22 cellular contexts compared by ENCODE assay signal in the genomic region with DNA sequence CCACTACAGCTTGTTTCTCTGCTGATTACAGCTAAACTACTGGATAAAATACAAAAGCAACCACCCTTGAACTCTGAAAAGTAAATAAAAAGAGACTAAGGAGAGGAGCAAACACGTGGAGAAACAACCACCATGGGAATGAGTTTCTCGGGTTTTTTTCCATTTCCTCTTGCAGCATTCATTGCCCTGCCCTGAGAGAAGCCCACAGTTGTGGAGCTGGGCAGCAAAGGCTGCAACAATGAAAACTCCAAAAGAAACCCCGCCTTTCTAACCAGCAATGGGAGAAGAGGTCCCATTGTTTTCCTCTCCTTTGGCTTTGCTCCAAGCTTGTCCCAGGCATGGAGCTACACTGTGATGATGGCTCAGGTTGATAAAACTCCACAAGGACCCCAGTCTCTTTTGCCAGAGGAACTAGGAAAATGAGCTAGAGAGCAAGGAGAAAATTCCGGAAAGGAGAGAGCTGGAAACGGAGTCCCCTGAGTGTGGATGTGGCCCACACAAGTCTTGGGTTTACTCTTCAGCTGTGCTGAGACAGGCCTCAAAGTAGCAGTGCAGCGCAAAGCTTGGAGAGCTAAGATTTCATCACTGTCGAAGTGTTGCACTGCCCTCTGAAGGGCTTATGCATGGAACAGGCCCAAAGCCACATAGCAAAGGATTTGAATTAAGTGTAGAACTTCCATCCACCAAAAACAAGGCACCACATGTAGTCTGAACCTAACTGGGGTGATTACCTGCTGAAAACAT. TPM values are rescaled to one million over a fixed set of nuclear protein-coding genes. Genes with fewer than 3 reads are reported as not detected.
A peak's percentile ranks its signal among the peaks of the same experiment; 100 is the strongest.
DNase-seq lines count a peak whose midpoint lies in the region; ATAC-seq and TF ChIP-seq lines count a peak whose summit lies in the region.
"Had no signal": no experiment of that assay in that cellular context is flagged by ENCODE, and none has a peak within 500 bp of the region (broad histone marks: within the 10 kb centered on the region; RNA-seq: fewer than 3 reads in every experiment).

No MANE protein-coding gene starts in this region.

- intact Hi-C loops in lower lobe of right lung (cut with DNase I), result no loop called here

- H3K4me3 Mint-ChIP-seq in CD4-positive, CD25-positive, alpha-beta regulatory T cell, result no peak overlapping the region
- no peak overlapping the region for H3K4me3 Mint-ChIP-seq in CD8-positive, alpha-beta memory T cell
- H3K4me3 Mint-ChIP-seq: activated CD4-positive, alpha-beta memory T cell treated with anti-CD3 and anti-CD28 coated beads, Interleukin-2, amount 10 ng/mL, durations not matched to agents 7 days and 5 days; natural killer cell treated with Interleukin-12 subunit alpha and Interleukin-12 subunit beta and Interleukin-15 and Interleukin-18, amount 100 ng/mL, for 72 hours had no signal

- H3K36me3 Mint-ChIP-seq in CD4-positive, CD25-positive, alpha-beta regulatory T cell, result peaks cover 70% of the 10 kb centered on the region
- H3K36me3 Mint-ChIP-seq in CD8-positive, alpha-beta memory T cell, result peaks cover 13 to 89% (median 34%) of the 10 kb centered on the region in 3 donors

- H3K4me3 ChIP-seq in CD4-positive, CD25-positive, alpha-beta regulatory T cell (ENCODE audit: low read depth, low read length), result no peak overlapping the region
- H3K4me3 ChIP-seq in lower lobe of right lung, result no peak overlapping the region
- no peak overlapping the region for H3K4me3 ChIP-seq in CD8-positive, alpha-beta memory T cell (ENCODE audit: low read length)
- H3K4me3 ChIP-seq: adrenal gland, gastroesophageal sphincter, sigmoid colon, suprapubic skin, vagina had no signal

- peaks cover 0 to 8% (median 2%) of the 10 kb centered on the region in 4 donors for H3K4me1 Mint-ChIP-seq in CD4-positive, CD25-positive, alpha-beta regulatory T cell
- H3K4me1 Mint-ChIP-seq in CD8-positive, alpha-beta memory T cell, result peaks cover 0 to 5% (median 3%) of the 10 kb centered on the region in 3 donors
- H3K4me1 Mint-ChIP-seq: activated CD4-positive, alpha-beta memory T cell treated with anti-CD3 and anti-CD28 coated beads, Interleukin-2, amount 10 ng/mL, durations not matched to agents 7 days and 5 days had no signal

- H3K27me3 Mint-ChIP-seq in CD4-positive, CD25-positive, alpha-beta regulatory T cell, result no peaks in the 10 kb centered on the region
- H3K27me3 Mint-ChIP-seq in CD8-positive, alpha-beta memory T cell, result no peaks in the 10 kb centered on the region
- H3K27me3 Mint-ChIP-seq: activated CD4-positive, alpha-beta memory T cell treated with anti-CD3 and anti-CD28 coated beads, Interleukin-2, amount 10 ng/mL, durations not matched to agents 7 days and 5 days; natural killer cell treated with Interleukin-12 subunit alpha and Interleukin-12 subunit beta and Interleukin-15 and Interleukin-18, amount 100 ng/mL, for 72 hours had no signal

- H3K4me1 ChIP-seq in CD4-positive, CD25-positive, alpha-beta regulatory T cell (ENCODE audit: control insufficient read depth, insufficient read depth, low read length, poor library complexity, severe bottlenecking), result no peaks in the 10 kb centered on the region
- peaks cover 3% of the 10 kb centered on the region for H3K4me1 ChIP-seq in lower lobe of right lung
- H3K4me1 ChIP-seq in CD8-positive, alpha-beta memory T cell (ENCODE audit: insufficient read depth, low read length), result no peaks in the 10 kb centered on the region
- H3K4me1 ChIP-seq: suprapubic skin, vagina had no signal

- CTCF ChIA-PET in CD8-positive, alpha-beta memory T cell (lab: Charles Lee), result interaction anchor here (2.1 kb wide), 1 partner anchor 14 kb away, joined by 7 read pairs; no protein-coding TSS in a partner anchor

- H3K36me3 ChIP-seq in CD4-positive, CD25-positive, alpha-beta regulatory T cell (ENCODE audit: control insufficient read depth, insufficient read depth, low read length), result peaks cover 81% of the 10 kb centered on the region
- H3K36me3 ChIP-seq in lower lobe of right lung, result peaks cover 98% of the 10 kb centered on the region
- peaks cover 60% of the 10 kb centered on the region for H3K36me3 ChIP-seq in CD8-positive, alpha-beta memory T cell (ENCODE audit: insufficient read depth, low read length)

- H3K9me3 ChIP-seq in CD4-positive, CD25-positive, alpha-beta regulatory T cell (ENCODE audit: control insufficient read depth in 2 of 2, low read length in 2 of 2), result no peaks in the 10 kb centered on the region
- no peaks in the 10 kb centered on the region for H3K9me3 ChIP-seq in lower lobe of right lung
- no peaks in the 10 kb centered on the region for H3K9me3 ChIP-seq in CD8-positive, alpha-beta memory T cell (ENCODE audit: low read length)
- H3K9me3 ChIP-seq: adrenal gland, gastroesophageal sphincter, sigmoid colon, suprapubic skin, vagina had no signal

- no peak for TF ChIP-seq CTCF in lower lobe of right lung (IDR thresholded peaks at IDR 0.05)

- H3K27ac ChIP-seq in CD4-positive, CD25-positive, alpha-beta regulatory T cell (ENCODE audit: insufficient read depth, low read length, poor library complexity, severe bottlenecking), result no peak overlapping the region
- peak overlapping the region; percentile 38 for H3K27ac ChIP-seq in caudate nucleus (ENCODE audit: low read depth, low read length)
- no peak overlapping the region for H3K27ac ChIP-seq in lower lobe of right lung
- H3K27ac ChIP-seq in CD8-positive, alpha-beta memory T cell (ENCODE audit: low read depth, low read length), result no peak overlapping the region
- H3K27ac ChIP-seq: adrenal gland, gastroesophageal sphincter, sigmoid colon, suprapubic skin, vagina had no signal

- H3K27me3 ChIP-seq in CD4-positive, CD25-positive, alpha-beta regulatory T cell (ENCODE audit: control insufficient read depth, insufficient read depth, low read length), result no peaks in the 10 kb centered on the region
- H3K27me3 ChIP-seq in lower lobe of right lung (ENCODE audit: low read depth), result no peaks in the 10 kb centered on the region
- H3K27me3 ChIP-seq in CD8-positive, alpha-beta memory T cell (ENCODE audit: insufficient read depth, low read length, poor library complexity, severe bottlenecking), result no peaks in the 10 kb centered on the region
- H3K27me3 ChIP-seq: adrenal gland, gastroesophageal sphincter, sigmoid colon, suprapubic skin, vagina had no signal

- ATAC-seq in CD4-positive, CD25-positive, alpha-beta regulatory T cell (ENCODE audit: low read depth in 2 of 2), result no peak
- ATAC-seq in lower lobe of right lung, result peak; percentile 71
- ATAC-seq: gastroesophageal sphincter; HCT116; natural killer cell treated with Interleukin-12 subunit alpha and Interleukin-12 subunit beta and Interleukin-15 and Interleukin-18, amount 100 ng/mL, for 72 hours had no signal

- no peaks in the 10 kb centered on the region for H3K9me3 Mint-ChIP-seq in CD4-positive, CD25-positive, alpha-beta regulatory T cell
- no peaks in the 10 kb centered on the region for H3K9me3 Mint-ChIP-seq in CD8-positive, alpha-beta memory T cell
- H3K9me3 Mint-ChIP-seq: activated CD4-positive, alpha-beta memory T cell treated with anti-CD3 and anti-CD28 coated beads, Interleukin-2, amount 10 ng/mL, durations not matched to agents 7 days and 5 days; natural killer cell treated with Interleukin-12 subunit alpha and Interleukin-12 subunit beta and Interleukin-15 and Interleukin-18, amount 100 ng/mL, for 72 hours had no signal

- POLR2A ChIA-PET in CD8-positive, alpha-beta memory T cell (lab: Charles Lee), result no interaction called here

- H3K27ac Mint-ChIP-seq in CD4-positive, CD25-positive, alpha-beta regulatory T cell, result peak overlapping the region in 2 of 3 donors; percentile 35 to 61
- H3K27ac Mint-ChIP-seq in CD8-positive, alpha-beta memory T cell, result no peak overlapping the region
- H3K27ac Mint-ChIP-seq: activated CD4-positive, alpha-beta memory T cell treated with anti-CD3 and anti-CD28 coated beads, Interleukin-2, amount 10 ng/mL, durations not matched to agents 7 days and 5 days; natural killer cell treated with Interleukin-12 subunit alpha and Interleukin-12 subunit beta and Interleukin-15 and Interleukin-18, amount 100 ng/mL, for 72 hours had no signal

- no peak for DNase-seq in CD4-positive, CD25-positive, alpha-beta regulatory T cell
- DNase-seq in caudate nucleus (lab: John Stamatoyannopoulos, UW) (peak in 1 of 61 donors; percentile 17), globus pallidus (ENCODE audit: low spot score) (peak; percentile 55), lower lobe of right lung (no peak), T-helper 1 cell (no peak)
- no peak for DNase-seq in stimulated activated CD4-positive, alpha-beta T cell treated with anti-CD3 and anti-CD28 coated beads, Interleukin-4, amount 100 ng/mL, for 4 hours
- no peak for DNase-seq in CD8-positive, alpha-beta memory T cell
- DNase-seq in activated CD8-positive, alpha-beta memory T cell treated with anti-CD3 and anti-CD28 coated beads, Interleukin-2, amount 50 U/mL, for 48 hours, result no peak
- DNase-seq: activated CD4-positive, alpha-beta memory T cell treated with anti-CD3 and anti-CD28 coated beads, Interleukin-2, amount 10 ng/mL, durations not matched to agents 7 days and 5 days; activated CD4-positive, CD25-positive, alpha-beta regulatory T cell; adrenal gland; DMS153; kidney glomerular epithelial cell; MV-4-11; NCI-H1694; NCI-H748 treated with DMSO at 0.1 percent for 48 hours; sigmoid colon had no signal

RNA-seq across cellular contexts. Expression of a gene that starts 20.9 kb away (rescaled TPM):
- total RNA-seq in CD4-positive, CD25-positive, alpha-beta regulatory T cell, result 36.9 TPM
- polyA plus RNA-seq in CD4-positive, CD25-positive, alpha-beta regulatory T cell, result 10 to 100 TPM; 11.5 to 17.2 (median 14.0) TPM
- 28.1 TPM for total RNA-seq in lower lobe of right lung
- total RNA-seq in CD8-positive, alpha-beta memory T cell, result 10 to 100 TPM; 27.5 to 29.6 TPM
- 10.1 TPM for polyA plus RNA-seq in CD8-positive, alpha-beta memory T cell

Comparison
In these comparisons a context has a peak if more than half of its experiments do, and no peak if none do; other contexts are left out.
1. ATAC-seq: peak in lower lobe of right lung (2 of 2); none in CD4-positive, CD25-positive, alpha-beta regulatory T cell (0 of 2).
2. H3K27ac Mint-ChIP-seq: peak in CD4-positive, CD25-positive, alpha-beta regulatory T cell (2 of 3); none in CD8-positive, alpha-beta memory T cell (0 of 8).